17 cellular contexts compared by ENCODE assay signal in the genomic region with DNA sequence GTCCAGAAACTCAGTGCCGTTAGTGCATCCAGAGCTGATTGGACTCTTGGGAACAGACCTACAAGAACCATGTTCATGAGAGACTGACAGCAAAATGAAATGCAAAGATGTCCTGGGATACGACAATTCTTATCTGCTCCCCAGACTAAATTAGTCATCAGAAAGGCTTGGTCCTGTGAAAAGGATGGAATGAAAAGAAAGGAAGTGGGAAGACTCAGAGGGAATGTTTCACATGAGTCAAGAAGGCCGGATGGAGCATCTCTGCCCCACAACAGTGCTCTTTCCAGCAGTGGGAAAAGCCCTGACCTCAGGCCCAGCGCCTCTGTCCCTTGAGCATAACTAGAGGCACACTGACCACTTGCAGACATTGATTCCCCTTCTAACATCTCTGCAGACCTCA. TPM values are rescaled to one million over a fixed set of nuclear protein-coding genes. Genes with fewer than 3 reads are reported as not detected.
DNase-seq lines count a peak whose midpoint lies in the region; ATAC-seq, FAIRE-seq and TF ChIP-seq lines count a peak whose summit lies in the region.
"Had no signal": no experiment of that assay in that cellular context is flagged by ENCODE, and none has a peak within 500 bp of the region (broad histone marks: within the 10 kb centered on the region; RNA-seq: fewer than 3 reads in every experiment).

No MANE protein-coding gene starts in this region.

- peaks cover 82% of the 10 kb centered on the region for H3K4me1 Mint-ChIP-seq in osteocyte (ENCODE audit: unreplicated experiment)
- H3K4me1 Mint-ChIP-seq in activated CD8-positive, alpha-beta T cell treated with anti-CD3 and anti-CD28 coated beads, Interleukin-2, amount 10 ng/mL, durations not matched to agents 7 days and 5 days (ENCODE audit: low read depth) = peaks cover 3% of the 10 kb centered on the region
- H3K4me1 Mint-ChIP-seq: CD4-positive, CD25-positive, alpha-beta regulatory T cell had no signal

- FAIRE-seq in H54 (lab: Jason Lieb, UNC) = no peak
- FAIRE-seq: GM19239 had no signal

- no peaks in the 10 kb centered on the region for H3K9me3 Mint-ChIP-seq in osteocyte (ENCODE audit: unreplicated experiment)
- no peaks in the 10 kb centered on the region for H3K9me3 Mint-ChIP-seq in activated CD8-positive, alpha-beta T cell treated with anti-CD3 and anti-CD28 coated beads, Interleukin-2, amount 10 ng/mL, durations not matched to agents 7 days and 5 days (ENCODE audit: insufficient read depth)
- H3K9me3 Mint-ChIP-seq: CD4-positive, CD25-positive, alpha-beta regulatory T cell; stimulated activated memory B cell treated with anti-CD40 and anti-IgM and Interleukin-4, amounts not matched to agents 10 μg/mL and 1 μg/mL and 100 μg/mL, for 72 hours had no signal

- H3K4me3 Mint-ChIP-seq in osteocyte (ENCODE audit: unreplicated experiment) = no peak overlapping the region
- H3K4me3 Mint-ChIP-seq in activated CD8-positive, alpha-beta T cell treated with anti-CD3 and anti-CD28 coated beads, Interleukin-2, amount 10 ng/mL, durations not matched to agents 7 days and 5 days = no peak overlapping the region
- H3K4me3 Mint-ChIP-seq: CD4-positive, CD25-positive, alpha-beta regulatory T cell; stimulated activated memory B cell treated with anti-CD40 and anti-IgM and Interleukin-4, amounts not matched to agents 10 μg/mL and 1 μg/mL and 100 μg/mL, for 72 hours had no signal

- no peak overlapping the region for H3K4me3 ChIP-seq in fibroblast of the aortic adventitia (ENCODE audit: low read depth, low read length)

- POLR2A ChIA-PET in activated CD8-positive, alpha-beta T cell treated with anti-CD3 and anti-CD28 coated beads, Interleukin-2, amount 10 ng/mL, durations not matched to agents 7 days and 5 days (lab: Charles Lee) = no interaction called here

- ATAC-seq in HG03280 (IDR thresholded peaks at IDR 0.05; ENCODE audit: unreplicated experiment) = no peak
- no peak for ATAC-seq in activated CD8-positive, alpha-beta T cell treated with anti-CD3 and anti-CD28 coated beads, Interleukin-2, amount 10 ng/mL, durations not matched to agents 7 days and 5 days
- ATAC-seq in HG03097 (IDR thresholded peaks at IDR 0.05; ENCODE audit: low FRiP score, unreplicated experiment) = no peak
- ATAC-seq: sciatic nerve; stimulated activated memory B cell treated with anti-CD40 and anti-IgM and Interleukin-4, amounts not matched to agents 10 μg/mL and 1 μg/mL and 100 μg/mL, for 72 hours had no signal

- TF ChIP-seq CTCF in fibroblast of the aortic adventitia (IDR thresholded peaks at IDR 0.05; ENCODE audit: insufficient read depth, low read length) (no peak), osteocyte (IDR thresholded peaks at IDR 0.05) (no peak)

- TF ChIP-seq POLR2A in H54 (IDR thresholded peaks at IDR 0.05; ENCODE audit: low read depth, low read length) = no peak

- H3K36me3 Mint-ChIP-seq in osteocyte (ENCODE audit: unreplicated experiment) = no peaks in the 10 kb centered on the region
- no peaks in the 10 kb centered on the region for H3K36me3 Mint-ChIP-seq in activated CD8-positive, alpha-beta T cell treated with anti-CD3 and anti-CD28 coated beads, Interleukin-2, amount 10 ng/mL, durations not matched to agents 7 days and 5 days (ENCODE audit: low read depth)
- H3K36me3 Mint-ChIP-seq: CD4-positive, CD25-positive, alpha-beta regulatory T cell; stimulated activated memory B cell treated with anti-CD40 and anti-IgM and Interleukin-4, amounts not matched to agents 10 μg/mL and 1 μg/mL and 100 μg/mL, for 72 hours had no signal

- peak overlapping the region; percentile 59 for H3K27ac Mint-ChIP-seq in osteocyte (ENCODE audit: unreplicated experiment)
- no peak overlapping the region for H3K27ac Mint-ChIP-seq in activated CD8-positive, alpha-beta T cell treated with anti-CD3 and anti-CD28 coated beads, Interleukin-2, amount 10 ng/mL, durations not matched to agents 7 days and 5 days
- H3K27ac Mint-ChIP-seq: CD4-positive, CD25-positive, alpha-beta regulatory T cell; stimulated activated memory B cell treated with anti-CD40 and anti-IgM and Interleukin-4, amounts not matched to agents 10 μg/mL and 1 μg/mL and 100 μg/mL, for 72 hours had no signal

- DNase-seq in H54 (ENCODE audit: insufficient read length, low spot score) (peak; percentile 37), SW 1271 (lab: John Stamatoyannopoulos, UW) (peak; percentile 67 to 89), fibroblast of the aortic adventitia (ENCODE audit: low read depth) (peak; percentile 63), osteocyte (ENCODE audit: extremely low spot score, unreplicated experiment) (no peak), ureter (ENCODE audit: low spot score) (no peak)
- no peak for DNase-seq in activated CD8-positive, alpha-beta T cell treated with anti-CD3 and anti-CD28 coated beads, Interleukin-2, amount 10 ng/mL, durations not matched to agents 7 days and 5 days
- DNase-seq: CD4-positive, CD25-positive, alpha-beta regulatory T cell; central memory CD4-positive, alpha-beta T cell; Kasumi-1; NCI-H2029 treated with DMSO at 0.1 percent for 48 hours; NCI-H82; SIG-M5 had no signal

- no peaks in the 10 kb centered on the region for H3K27me3 Mint-ChIP-seq in osteocyte (ENCODE audit: unreplicated experiment)
- peaks cover 2% of the 10 kb centered on the region for H3K27me3 Mint-ChIP-seq in activated CD8-positive, alpha-beta T cell treated with anti-CD3 and anti-CD28 coated beads, Interleukin-2, amount 10 ng/mL, durations not matched to agents 7 days and 5 days (ENCODE audit: low read depth)
- H3K27me3 Mint-ChIP-seq: CD4-positive, CD25-positive, alpha-beta regulatory T cell had no signal

- CTCF ChIA-PET in activated CD8-positive, alpha-beta T cell treated with anti-CD3 and anti-CD28 coated beads, Interleukin-2, amount 10 ng/mL, durations not matched to agents 7 days and 5 days (lab: Charles Lee) = no interaction called here

RNA-seq across cellular contexts. Expression of a gene that starts 39.3 kb away (rescaled TPM):
- total RNA-seq in fibroblast of the aortic adventitia (ENCODE audit: low replicate concordance) (106 and 149 TPM in 2 replicates), osteocyte (259 and 264 TPM in 2 replicates), ureter (61.8 TPM)
- total RNA-seq in activated CD8-positive, alpha-beta T cell treated with anti-CD3 and anti-CD28 coated beads, Interleukin-2, amount 10 ng/mL, durations not matched to agents 7 days and 5 days = 1 to 10 TPM; 2.2 to 3.3 TPM
- total RNA-seq: CD4-positive, CD25-positive, alpha-beta regulatory T cell had no signal

RNA-seq across cellular contexts. Expression of a gene that starts 51.3 kb away (rescaled TPM):
- total RNA-seq in fibroblast of the aortic adventitia (ENCODE audit: low replicate concordance) (55.9 and 68.1 TPM in 2 replicates), osteocyte (119 and 123 TPM in 2 replicates), ureter (19.1 TPM)
- not detected for total RNA-seq in activated CD8-positive, alpha-beta T cell treated with anti-CD3 and anti-CD28 coated beads, Interleukin-2, amount 10 ng/mL, durations not matched to agents 7 days and 5 days
- total RNA-seq: CD4-positive, CD25-positive, alpha-beta regulatory T cell had no signal

Comparison
In these comparisons a context has a peak if more than half of its experiments do, and no peak if none do; other contexts are left out.
1. DNase-seq: peak in H54 (single experiment), SW 1271 (2 of 2) and fibroblast of the aortic adventitia (single experiment); none in osteocyte (single experiment), activated CD8-positive, alpha-beta T cell treated with anti-CD3 and anti-CD28 coated beads, Interleukin-2, amount 10 ng/mL, durations not matched to agents 7 days and 5 days (single experiment) and ureter (single experiment).
2. RNA of a gene that starts 39.3 kb away (total RNA-seq): 259 to 264 TPM in osteocyte, 106 to 149 TPM in fibroblast of the aortic adventitia and 61.8 TPM in ureter (single experiment); 2.2 to 3.3 TPM in activated CD8-positive, alpha-beta T cell treated with anti-CD3 and anti-CD28 coated beads, Interleukin-2, amount 10 ng/mL, durations not matched to agents 7 days and 5 days; every median in the first group is over 10 times any median in the second.
3. RNA of a gene that starts 51.3 kb away (total RNA-seq): 119 to 123 TPM in osteocyte, 55.9 to 68.1 TPM in fibroblast of the aortic adventitia and 19.1 TPM in ureter (single experiment); not detected in activated CD8-positive, alpha-beta T cell treated with anti-CD3 and anti-CD28 coated beads, Interleukin-2, amount 10 ng/mL, durations not matched to agents 7 days and 5 days; every median in the first group is over 10 times any median in the second.